1 cellular context compared by ENCODE assay signal in genomic region chr17:61000911-61001310, GRCh38.
TF ChIP-seq lines count a peak whose summit lies in the region.

No MANE protein-coding gene starts in this region.

TF ChIP-seq in WTC11, 78 proteins besides CTCF, POLR2A, EP300 and RAD21 (continued from another document):
- TF ChIP-seq, protein P1, sequence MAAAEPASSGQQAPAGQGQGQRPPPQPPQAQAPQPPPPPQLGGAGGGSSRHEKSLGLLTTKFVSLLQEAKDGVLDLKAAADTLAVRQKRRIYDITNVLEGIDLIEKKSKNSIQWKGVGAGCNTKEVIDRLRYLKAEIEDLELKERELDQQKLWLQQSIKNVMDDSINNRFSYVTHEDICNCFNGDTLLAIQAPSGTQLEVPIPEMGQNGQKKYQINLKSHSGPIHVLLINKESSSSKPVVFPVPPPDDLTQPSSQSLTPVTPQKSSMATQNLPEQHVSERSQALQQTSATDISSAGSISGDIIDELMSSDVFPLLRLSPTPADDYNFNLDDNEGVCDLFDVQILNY (CRISPR knock-in tag; IDR thresholded peaks at IDR 0.05), result no peak
- TF ChIP-seq EMX1 (CRISPR knock-in tag; IDR thresholded peaks at IDR 0.05), result no peak
- no peak for TF ChIP-seq HMGXB4 (CRISPR knock-in tag; IDR thresholded peaks at IDR 0.05)
TF ChIP-seq in WTC11: peak in this region for 0.
